In the genomic region with DNA sequence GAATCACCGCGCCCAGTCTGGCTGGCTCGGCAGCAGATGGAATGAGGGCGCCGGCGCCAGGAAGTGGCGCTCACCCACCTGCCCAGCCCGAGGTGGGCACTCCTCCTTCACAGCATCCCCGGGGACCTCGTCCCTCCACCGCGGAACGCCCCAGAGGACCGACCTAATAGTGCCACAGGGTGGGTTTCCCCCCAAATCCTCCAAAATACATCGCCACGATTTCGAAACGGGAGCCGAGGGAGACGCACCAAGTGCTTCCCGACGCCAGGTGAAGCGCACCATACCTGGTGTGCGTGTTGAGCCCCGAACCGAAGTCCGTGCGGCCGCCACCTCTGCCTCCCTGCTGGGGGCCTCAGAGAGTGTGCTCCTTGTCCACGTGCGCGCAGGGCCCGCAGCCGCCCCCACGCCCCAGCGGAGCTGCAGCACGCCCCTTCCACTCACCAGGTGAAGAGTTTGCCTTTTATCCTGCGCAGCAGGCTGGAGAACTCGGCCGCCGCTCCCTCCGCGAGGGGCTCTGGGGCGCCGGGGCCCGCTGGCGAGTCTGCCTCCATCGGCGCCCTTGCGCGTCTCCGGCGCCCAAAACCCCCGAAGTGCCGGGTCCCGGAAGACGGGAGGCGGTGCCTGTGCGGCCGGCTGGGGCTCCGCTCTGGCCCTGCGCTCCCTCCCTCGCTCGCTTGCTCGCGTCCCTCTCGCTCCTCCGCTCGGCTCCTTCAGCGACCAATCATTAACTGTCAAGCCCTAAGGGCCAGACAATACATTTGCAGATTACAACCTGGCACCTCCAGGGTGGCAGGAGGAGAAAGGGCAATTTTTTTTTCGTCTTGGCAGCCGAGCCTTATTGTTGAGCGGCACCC, we compare ENCODE assay signal across 8 cellular contexts. TPM values are rescaled to one million over a fixed set of nuclear protein-coding genes. Genes with fewer than 3 reads are reported as not detected.
DNase-seq lines count a peak whose midpoint lies in the region; ATAC-seq and TF ChIP-seq lines count a peak whose summit lies in the region.

A gene with protein sequence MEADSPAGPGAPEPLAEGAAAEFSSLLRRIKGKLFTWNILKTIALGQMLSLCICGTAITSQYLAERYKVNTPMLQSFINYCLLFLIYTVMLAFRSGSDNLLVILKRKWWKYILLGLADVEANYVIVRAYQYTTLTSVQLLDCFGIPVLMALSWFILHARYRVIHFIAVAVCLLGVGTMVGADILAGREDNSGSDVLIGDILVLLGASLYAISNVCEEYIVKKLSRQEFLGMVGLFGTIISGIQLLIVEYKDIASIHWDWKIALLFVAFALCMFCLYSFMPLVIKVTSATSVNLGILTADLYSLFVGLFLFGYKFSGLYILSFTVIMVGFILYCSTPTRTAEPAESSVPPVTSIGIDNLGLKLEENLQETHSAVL (minus strand): TSS at position 571 of the 854 bp plus-strand sequence. CDS start 20 bp downstream, at position 551.

- H3K36me3 ChIP-seq in ascending aorta (no peaks in the 10 kb centered on the region), iPS DF 6.9 (ENCODE audit: control insufficient read depth, insufficient read depth, low read length) (no peaks in the 10 kb centered on the region)

- intact Hi-C loops in ascending aorta (cut with DNase I) = loop anchor here (2.0 to 5.0 kb wide), 3 partner anchors 18 to 296 kb away; no protein-coding TSS in a partner anchor

- H3K4me1 ChIP-seq in ascending aorta (no peaks in the 10 kb centered on the region), iPS DF 6.9 (ENCODE audit: control insufficient read depth, insufficient read depth, low read length) (no peaks in the 10 kb centered on the region)

- H3K27ac ChIP-seq in ascending aorta (peak within 1 kb of the TSS; percentile 66 to 88), iPS DF 6.9 (ENCODE audit: low read length) (no peak within 1 kb of the TSS)

- H3K4me3 ChIP-seq in ascending aorta (peak within 1 kb of the TSS; percentile 65 to 84), iPS DF 6.9 (ENCODE audit: low read length) (peak within 1 kb of the TSS; percentile 75), skeletal muscle cell (ENCODE audit: low read depth, low read length) (peak within 1 kb of the TSS; percentile 88)

- DNase-seq in GM13977 (ENCODE audit: low spot score) (peak; percentile 82), NCI-H1417 (lab: John Stamatoyannopoulos, UW) (peak; percentile 80 to 97 (median 96)), T-helper 1 cell (peak; percentile 25 to 83 (median 53)), ascending aorta (ENCODE audit: low spot score in 2 of 2) (peak in 1 of 2 donors; percentile 74), iPS DF 6.9 (ENCODE audit: low read depth, low spot score) (peak; percentile 60), skeletal muscle cell (ENCODE audit: low read depth) (no peak), HuH-7 (ENCODE audit: low spot score) (no peak)

- in situ Hi-C loops in GM13977 (cut with MboI; ENCODE audit: low pct_unique_long_range_greater_than_20kb, low sequenced_read_pairs, unreplicated experiment) = no loop called here

- no CpG with 5 or more reads among the region's 73 CpGs for WGBS in iPS DF 6.9 (ENCODE audit: insufficient coverage, insufficient read length)

- ATAC-seq in HG02678 (IDR thresholded peaks at IDR 0.05; ENCODE audit: unreplicated experiment) = peak; percentile 89

- H3K27me3 ChIP-seq in ascending aorta = no peaks in the 10 kb centered on the region
- H3K27me3 ChIP-seq in iPS DF 6.9 (ENCODE audit: control insufficient read depth, insufficient read depth, low read length) = no peaks in the 10 kb centered on the region; the same call in 1 of the 2 replicates

- peak; percentile 27 for TF ChIP-seq CTCF in GM13977 (IDR thresholded peaks at IDR 0.05; ENCODE audit: extremely low read depth, insufficient read depth, missing control alignments)
- no peak for TF ChIP-seq CTCF in ascending aorta (IDR thresholded peaks at IDR 0.05)

- no peaks in the 10 kb centered on the region for H3K9me3 ChIP-seq in ascending aorta
- H3K9me3 ChIP-seq in iPS DF 6.9 (ENCODE audit: control insufficient read depth, insufficient read depth, low read length) = no peaks in the 10 kb centered on the region

RNA-seq across cellular contexts. Expression of the gene that starts here (rescaled TPM):
- 5.4 TPM for total RNA-seq in ascending aorta

Comparison
In these comparisons a context has a peak if more than half of its experiments do, and no peak if none do; other contexts are left out.
1. DNase-seq: peak in GM13977 (single experiment), NCI-H1417 (3 of 3), T-helper 1 cell (5 of 5) and iPS DF 6.9 (single experiment); none in skeletal muscle cell (single experiment) and HuH-7 (single experiment).
2. Peak in every context shown above with its lines, with median percentiles within 50 percentile points of each other: H3K4me3 ChIP-seq.